Comparison of ENCODE assay signal across 28 cellular contexts in genomic region chr2:232573042-232573441, GRCh38. TPM values are rescaled to one million over a fixed set of nuclear protein-coding genes. Genes with fewer than 3 reads are reported as not detected.
"Had no signal": no experiment of that assay in that cellular context is flagged by ENCODE, and none has a peak within 500 bp of the region (broad histone marks: within the 10 kb centered on the region; RNA-seq: fewer than 3 reads in every experiment).

No MANE protein-coding gene starts in this region.

- FAIRE-seq: astrocyte, colon, keratinocyte had no signal

- H3K4me1 ChIP-seq: breast epithelium, parathyroid adenoma, vagina had no signal

- H3K36me3 ChIP-seq: breast epithelium had no signal

- H3K4me3 ChIP-seq: breast epithelium, heart right ventricle, left ventricle myocardium inferior, smooth muscle cell, vagina had no signal

- ATAC-seq: heart right ventricle; natural killer cell treated with Interleukin-12 subunit alpha and Interleukin-12 subunit beta and Interleukin-15 and Interleukin-18, amount 100 ng/mL, for 72 hours; sciatic nerve; stimulated activated naive B cell treated with anti-CD40 and anti-IgM and Interleukin-4, amounts not matched to agents 10 μg/mL and 1 μg/mL and 100 μg/mL, for 72 hours; WTC11 had no signal

- H3K27ac Mint-ChIP-seq: activated naive CD8-positive, alpha-beta T cell treated with anti-CD3 and anti-CD28 coated beads for 36 hours; mesothelial cell of epicardium; natural killer cell treated with Interleukin-12 subunit alpha and Interleukin-12 subunit beta and Interleukin-15 and Interleukin-18, amount 100 ng/mL, for 72 hours; stimulated activated naive B cell treated with anti-CD40 and anti-IgM and Interleukin-4, amounts not matched to agents 10 μg/mL and 1 μg/mL and 100 μg/mL, for 72 hours; T-helper 1 cell treated with Interleukin-12 subunit alpha and Interleukin-12 subunit beta and Interleukin-4 antibody, amounts not matched to agents 30 μg/mL and 1 μg/mL, for 36 hours; WTC11 had no signal

- H3K27ac ChIP-seq: breast epithelium, heart right ventricle, left ventricle myocardium inferior, neutrophil, parathyroid adenoma, vagina had no signal

- H3K9me3 Mint-ChIP-seq: activated naive CD8-positive, alpha-beta T cell treated with anti-CD3 and anti-CD28 coated beads for 36 hours; central memory CD8-positive, alpha-beta T cell; mesothelial cell of epicardium; natural killer cell treated with Interleukin-12 subunit alpha and Interleukin-12 subunit beta and Interleukin-15 and Interleukin-18, amount 100 ng/mL, for 72 hours; stimulated activated naive B cell treated with anti-CD40 and anti-IgM and Interleukin-4, amounts not matched to agents 10 μg/mL and 1 μg/mL and 100 μg/mL, for 72 hours; T-helper 1 cell treated with Interleukin-12 subunit alpha and Interleukin-12 subunit beta and Interleukin-4 antibody, amounts not matched to agents 30 μg/mL and 1 μg/mL, for 36 hours; WTC11 had no signal

- H3K9me3 ChIP-seq: breast epithelium, heart right ventricle, left ventricle myocardium inferior, neutrophil, vagina had no signal

- H3K4me1 Mint-ChIP-seq: central memory CD8-positive, alpha-beta T cell; WTC11 had no signal

- H3K27me3 Mint-ChIP-seq: activated naive CD8-positive, alpha-beta T cell treated with anti-CD3 and anti-CD28 coated beads for 36 hours; central memory CD8-positive, alpha-beta T cell; natural killer cell treated with Interleukin-12 subunit alpha and Interleukin-12 subunit beta and Interleukin-15 and Interleukin-18, amount 100 ng/mL, for 72 hours; stimulated activated naive B cell treated with anti-CD40 and anti-IgM and Interleukin-4, amounts not matched to agents 10 μg/mL and 1 μg/mL and 100 μg/mL, for 72 hours had no signal

- DNase-seq: activated CD8-positive, alpha-beta memory T cell treated with anti-CD3 and anti-CD28 coated beads, Interleukin-2, amount 50 U/mL, for 48 hours; activated naive CD4-positive, alpha-beta T cell treated with Interleukin-2 at 50 U/mL for 16 hours; activated naive CD8-positive, alpha-beta T cell treated with anti-CD3 and anti-CD28 coated beads for 36 hours; activated T-cell treated with anti-CD3 and anti-CD28 coated beads, Interleukin-2, amount 50 U/mL, for 48 hours; heart right ventricle; left ventricle myocardium inferior; mammary epithelial cell; stimulated activated CD4-positive, alpha-beta T cell treated with anti-CD3 and anti-CD28 coated beads, Interleukin-15, amount 100 ng/mL, for 24 hours; stimulated activated CD4-positive, alpha-beta T cell treated with anti-CD3 and anti-CD28 coated beads, Interleukin-2, amount 100 ng/mL, for 48 hours; stimulated activated CD8-positive, alpha-beta memory T cell treated with anti-CD3 and anti-CD28 coated beads, Interleukin-4, amount 100 ng/mL, for 48 hours; stimulated activated naive B cell treated with anti-CD40 and anti-IgM and Interleukin-4, amounts not matched to agents 10 μg/mL and 1 μg/mL and 100 μg/mL, for 72 hours; T1000 had no signal

- H3K27me3 ChIP-seq: breast epithelium, heart right ventricle, neutrophil, vagina had no signal

- H3K4me3 Mint-ChIP-seq: activated naive CD8-positive, alpha-beta T cell treated with anti-CD3 and anti-CD28 coated beads for 36 hours; central memory CD8-positive, alpha-beta T cell; mesothelial cell of epicardium; natural killer cell treated with Interleukin-12 subunit alpha and Interleukin-12 subunit beta and Interleukin-15 and Interleukin-18, amount 100 ng/mL, for 72 hours; stimulated activated naive B cell treated with anti-CD40 and anti-IgM and Interleukin-4, amounts not matched to agents 10 μg/mL and 1 μg/mL and 100 μg/mL, for 72 hours; T-helper 1 cell treated with Interleukin-12 subunit alpha and Interleukin-12 subunit beta and Interleukin-4 antibody, amounts not matched to agents 30 μg/mL and 1 μg/mL, for 36 hours; WTC11 had no signal

RNA-seq across cellular contexts. Expression of gene CHRNG, which starts 33.5 kb away (rescaled TPM):
- total RNA-seq: activated CD8-positive, alpha-beta memory T cell treated with anti-CD3 and anti-CD28 coated beads for 36 hours; activated naive CD8-positive, alpha-beta T cell treated with anti-CD3 and anti-CD28 coated beads for 36 hours; astrocyte; breast epithelium; fibroblast of villous mesenchyme; heart right ventricle; left ventricle myocardium inferior; mammary epithelial cell; mesothelial cell of epicardium; natural killer cell treated with Interleukin-12 subunit alpha and Interleukin-12 subunit beta and Interleukin-15 and Interleukin-18, amount 100 ng/mL, for 72 hours; sciatic nerve; smooth muscle cell; vagina had no signal

RNA-seq across cellular contexts. Expression of gene CHRND, which starts 47.1 kb away (rescaled TPM):
- total RNA-seq: activated CD8-positive, alpha-beta memory T cell treated with anti-CD3 and anti-CD28 coated beads for 36 hours; activated naive CD8-positive, alpha-beta T cell treated with anti-CD3 and anti-CD28 coated beads for 36 hours; astrocyte; breast epithelium; fibroblast of villous mesenchyme; left ventricle myocardium inferior; mammary epithelial cell; mesothelial cell of epicardium; natural killer cell treated with Interleukin-12 subunit alpha and Interleukin-12 subunit beta and Interleukin-15 and Interleukin-18, amount 100 ng/mL, for 72 hours; sciatic nerve; smooth muscle cell; vagina; WTC11 had no signal

RNA-seq across cellular contexts. Expression of gene PRSS56, which starts 52.9 kb away (rescaled TPM):
- total RNA-seq: activated CD8-positive, alpha-beta memory T cell treated with anti-CD3 and anti-CD28 coated beads for 36 hours; activated naive CD8-positive, alpha-beta T cell treated with anti-CD3 and anti-CD28 coated beads for 36 hours; astrocyte; breast epithelium; fibroblast of villous mesenchyme; left ventricle myocardium inferior; mammary epithelial cell; mesothelial cell of epicardium; natural killer cell treated with Interleukin-12 subunit alpha and Interleukin-12 subunit beta and Interleukin-15 and Interleukin-18, amount 100 ng/mL, for 72 hours; sciatic nerve; smooth muscle cell; vagina; WTC11 had no signal
